8 cellular contexts compared by ENCODE assay signal in the genomic region with DNA sequence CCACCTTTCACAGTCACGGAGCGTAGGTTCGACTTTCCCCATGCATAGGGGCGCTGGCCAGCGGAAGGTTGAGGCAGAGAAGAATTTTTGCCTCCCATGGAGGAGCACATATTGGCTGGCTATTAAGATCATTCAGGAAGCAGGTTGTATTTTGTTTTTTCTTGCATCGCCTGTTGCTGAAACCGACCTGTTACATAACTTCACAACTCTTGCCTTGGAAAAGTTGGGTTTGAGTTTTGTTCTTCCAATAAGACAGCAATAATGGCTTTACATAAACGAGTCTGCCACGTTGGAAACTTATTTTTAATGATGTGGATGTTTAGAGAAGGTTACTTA. TPM values are rescaled to one million over a fixed set of nuclear protein-coding genes. Genes with fewer than 3 reads are reported as not detected.
DNase-seq lines count a peak whose midpoint lies in the region; FAIRE-seq and TF ChIP-seq lines count a peak whose summit lies in the region.

No MANE protein-coding gene starts in this region.

- peak overlapping the region; percentile 84 to 97 for H3K9ac ChIP-seq in kidney (ENCODE audit: low read length in 2 of 2)

- H3K36me3 ChIP-seq in kidney (ENCODE audit: control insufficient read depth in 1 of 2, insufficient read depth in 2 of 2, low read length in 2 of 2): peaks cover 2 to 7% of the 10 kb centered on the region in 2 donors
- no peaks in the 10 kb centered on the region for H3K36me3 ChIP-seq in thyroid gland

- intact Hi-C loops in activated T-helper 1 cell treated with anti-CD3 and anti-CD28 coated beads, Interleukin-12 subunit alpha, Interleukin-12 subunit beta, Interleukin-2, Interleukin-4 antibody, amounts not matched to agents 30 ng/mL and 10 ng/mL and 1 ng/mL, durations not matched to agents 14 hours and 24 hours and 36 hours (cut with micrococcal nuclease): loop anchor here (5.0 kb wide), 5 partner anchors 46 to 276 kb away; a partner anchor contains a TSS
- intact Hi-C loops in kidney (cut with DNase I): no loop called here
- intact Hi-C loops in thyroid gland (cut with DNase I): loop anchor here (5.0 kb wide), 1 partner anchor 151 kb away; a partner anchor contains a TSS

- H3K9me3 ChIP-seq in kidney (ENCODE audit: control insufficient read depth in 1 of 2, low read length in 2 of 2) (no peaks in the 10 kb centered on the region), thyroid gland (no peaks in the 10 kb centered on the region)

- peaks cover 35% of the 10 kb centered on the region for H3K4me1 Mint-ChIP-seq in activated T-helper 1 cell treated with anti-CD3 and anti-CD28 coated beads, Interleukin-12 subunit alpha, Interleukin-12 subunit beta, Interleukin-2, Interleukin-4 antibody, amounts not matched to agents 30 ng/mL and 10 ng/mL and 1 ng/mL, durations not matched to agents 14 hours and 24 hours and 36 hours (ENCODE audit: low read depth)

- peak; percentile 29 for DNase-seq in activated T-cell treated with anti-CD3 and anti-CD28 coated beads, Interleukin-2, amount 50 U/mL, for 1 hour
- no peak for DNase-seq in activated T-cell treated with anti-CD3 and anti-CD28 coated beads, Interleukin-2, amount 50 U/mL, for 48 hours
- DNase-seq in activated T-helper 1 cell treated with anti-CD3 and anti-CD28 coated beads, Interleukin-12 subunit alpha, Interleukin-12 subunit beta, Interleukin-2, Interleukin-4 antibody, amounts not matched to agents 30 ng/mL and 10 ng/mL and 1 ng/mL, durations not matched to agents 14 hours and 24 hours and 36 hours (ENCODE audit: low spot score): no peak
- no peak for DNase-seq in kidney
- no peak for DNase-seq in thyroid gland
- no peak for DNase-seq in NCI-H2081 treated with DMSO at 0.1 percent for 48 hours (lab: John Stamatoyannopoulos, UW)
- DNase-seq in ACHN: no peak
- DNase-seq in AG20443 (ENCODE audit: low spot score): no peak

- peaks cover 42% of the 10 kb centered on the region for H3K36me3 Mint-ChIP-seq in activated T-helper 1 cell treated with anti-CD3 and anti-CD28 coated beads, Interleukin-12 subunit alpha, Interleukin-12 subunit beta, Interleukin-2, Interleukin-4 antibody, amounts not matched to agents 30 ng/mL and 10 ng/mL and 1 ng/mL, durations not matched to agents 14 hours and 24 hours and 36 hours (ENCODE audit: low read depth)

- H3K4me1 ChIP-seq in kidney (ENCODE audit: control insufficient read depth in 1 of 2, insufficient read depth in 1 of 2, low read depth in 1 of 2, low read length in 2 of 2) (peaks cover 19 to 32% of the 10 kb centered on the region in 2 donors), thyroid gland (peaks cover 28 to 38% of the 10 kb centered on the region in 2 donors)

- H3K27ac ChIP-seq in kidney (ENCODE audit: low read depth in 2 of 2, low read length in 2 of 2) (peak overlapping the region; percentile 53 to 77), thyroid gland (peak overlapping the region; percentile 3 to 79 (median 53))

- TF ChIP-seq POLR2A in thyroid gland (IDR thresholded peaks at IDR 0.05): no peak

- H3K27me3 ChIP-seq in thyroid gland: no peaks in the 10 kb centered on the region

- no peaks in the 10 kb centered on the region for H3K9me3 Mint-ChIP-seq in activated T-helper 1 cell treated with anti-CD3 and anti-CD28 coated beads, Interleukin-12 subunit alpha, Interleukin-12 subunit beta, Interleukin-2, Interleukin-4 antibody, amounts not matched to agents 30 ng/mL and 10 ng/mL and 1 ng/mL, durations not matched to agents 14 hours and 24 hours and 36 hours

- peaks cover 14% of the 10 kb centered on the region for H3K27me3 Mint-ChIP-seq in activated T-helper 1 cell treated with anti-CD3 and anti-CD28 coated beads, Interleukin-12 subunit alpha, Interleukin-12 subunit beta, Interleukin-2, Interleukin-4 antibody, amounts not matched to agents 30 ng/mL and 10 ng/mL and 1 ng/mL, durations not matched to agents 14 hours and 24 hours and 36 hours (ENCODE audit: insufficient read depth)

- no peak for FAIRE-seq in kidney (lab: Jason Lieb, UNC)

- in situ Hi-C loops in ACHN (cut with HindIII; ENCODE audit: low pct_ligation_motif_present, low pct_unique_long_range_greater_than_20kb, low sequenced_read_pairs): no loop called here

- H3K27ac Mint-ChIP-seq in activated T-helper 1 cell treated with anti-CD3 and anti-CD28 coated beads, Interleukin-12 subunit alpha, Interleukin-12 subunit beta, Interleukin-2, Interleukin-4 antibody, amounts not matched to agents 30 ng/mL and 10 ng/mL and 1 ng/mL, durations not matched to agents 14 hours and 24 hours and 36 hours: peak overlapping the region; percentile 95

- H3K4me3 ChIP-seq in kidney (ENCODE audit: low read length in 2 of 2) (peak overlapping the region; percentile 69 to 83), thyroid gland (replicated peaks in 1 of 3) (peak overlapping the region; percentile 32 to 94 (median 59))

- H3K4me3 Mint-ChIP-seq in activated T-helper 1 cell treated with anti-CD3 and anti-CD28 coated beads, Interleukin-12 subunit alpha, Interleukin-12 subunit beta, Interleukin-2, Interleukin-4 antibody, amounts not matched to agents 30 ng/mL and 10 ng/mL and 1 ng/mL, durations not matched to agents 14 hours and 24 hours and 36 hours: peak overlapping the region; percentile 96

- TF ChIP-seq CTCF in kidney (IDR thresholded peaks at IDR 0.05; ENCODE audit: borderline replicate concordance, extremely low read depth, insufficient read depth): no peak
- TF ChIP-seq CTCF in thyroid gland (IDR thresholded peaks at IDR 0.05): no peak

- WGBS in thyroid gland, 2 donors: 2 to 8% methylated on average over 7 to 9 of the region's 9 CpGs

RNA-seq across cellular contexts. Expression of a gene that starts 1.4 kb away (rescaled TPM):
- total RNA-seq in activated T-helper 1 cell treated with anti-CD3 and anti-CD28 coated beads, Interleukin-12 subunit alpha, Interleukin-12 subunit beta, Interleukin-2, Interleukin-4 antibody, amounts not matched to agents 30 ng/mL and 10 ng/mL and 1 ng/mL, durations not matched to agents 14 hours and 24 hours and 36 hours: 102 and 113 TPM in 2 replicates
- 70.1 TPM for total RNA-seq in kidney
- polyA plus RNA-seq in kidney (ENCODE audit: insufficient read depth, low read depth, low replicate concordance): 34.2 TPM
- total RNA-seq in thyroid gland: 100 to 1,000 TPM in 1 of 4 donors, 10 to 100 TPM in 3; 56.7 to 122 (median 79.6) TPM

RNA-seq across cellular contexts. Expression of a gene that starts 42.0 kb away (rescaled TPM):
- total RNA-seq in activated T-helper 1 cell treated with anti-CD3 and anti-CD28 coated beads, Interleukin-12 subunit alpha, Interleukin-12 subunit beta, Interleukin-2, Interleukin-4 antibody, amounts not matched to agents 30 ng/mL and 10 ng/mL and 1 ng/mL, durations not matched to agents 14 hours and 24 hours and 36 hours: not detected in 2 replicates
- 33.2 TPM for total RNA-seq in kidney
- 1.8 TPM for polyA plus RNA-seq in kidney (ENCODE audit: insufficient read depth, low read depth, low replicate concordance)
- 10 to 100 TPM in 1 of 4 donors, 1 to 10 TPM in 1, under 1 TPM in 2; 0.33 to 33.3 (median 1.9) TPM for total RNA-seq in thyroid gland
